In genomic region chr14:105490318-105490571, GRCh38 we compare ENCODE assay signal across 8 cellular contexts. TPM values are rescaled to one million over a fixed set of nuclear protein-coding genes. Genes with fewer than 3 reads are reported as not detected.
DNase-seq lines count a peak whose midpoint lies in the region; ATAC-seq lines count a peak whose summit lies in the region.

No MANE protein-coding gene starts in this region.

- no CpG with 5 or more reads among the region's 31 CpGs for WGBS in neuronal stem cell (ENCODE audit: extremely low coverage in 2 of 2, insufficient read length in 2 of 2, insufficient replicate concordance in 1 of 2), 2 donors

- H3K27ac ChIP-seq in Karpas-422 (ENCODE audit: low read length) = peak overlapping the region; percentile 81
- peak overlapping the region; percentile 96 for H3K27ac ChIP-seq in neuronal stem cell (replicated peaks; ENCODE audit: low read length)

- H2BK12ac ChIP-seq in neuronal stem cell (ENCODE audit: low read length) = no peak overlapping the region

- DNase-seq in activated T-cell treated with anti-CD3 and anti-CD28 coated beads, Interleukin-2, amount 50 U/mL, for 4 hours = peak; percentile 24
- DNase-seq in activated T-cell treated with anti-CD3 and anti-CD28 coated beads, Interleukin-2, amount 50 U/mL, for 48 hours = no peak
- DNase-seq in Karpas-422 = no peak
- no peak for DNase-seq in neuronal stem cell (ENCODE audit: low spot score)
- DNase-seq in OCI-M1 (lab: John Stamatoyannopoulos, UW) = no peak
- DNase-seq in effector CD8-positive, alpha-beta T cell (lab: John Stamatoyannopoulos, UW) = no peak
- DNase-seq in COLO668 (lab: John Stamatoyannopoulos, UW; ENCODE audit: unreplicated experiment) = no peak

- no peaks in the 10 kb centered on the region for H3K9me2 ChIP-seq in Karpas-422 (replicated peaks; ENCODE audit: insufficient read depth, low read length)

- H3K4me1 Mint-ChIP-seq in activated T-cell treated with anti-CD3 and anti-CD28 coated beads, Interleukin-2, amount 50 U/mL, for 4 hours (ENCODE audit: low read depth) = peaks cover 32% of the 10 kb centered on the region

- peak overlapping the region; percentile 81 for H2BK120ac ChIP-seq in neuronal stem cell (ENCODE audit: low read depth, low read length)

- no peaks in the 10 kb centered on the region for H3K27me3 ChIP-seq in Karpas-422 (ENCODE audit: low read length)
- H3K27me3 ChIP-seq in endocrine pancreas (ENCODE audit: control insufficient read depth, insufficient read depth, low read length) = no peaks in the 10 kb centered on the region
- H3K27me3 ChIP-seq in neuronal stem cell (ENCODE audit: control insufficient read depth in 3 of 3, insufficient read depth in 3 of 3, low read depth in 1 of 3, low read length in 3 of 3) = peaks cover 0 to 20% (median 4%) of the 10 kb centered on the region in 3 experiments

- no peaks in the 10 kb centered on the region for H3K9me3 Mint-ChIP-seq in activated T-cell treated with anti-CD3 and anti-CD28 coated beads, Interleukin-2, amount 50 U/mL, for 4 hours

- peak overlapping the region; percentile 95 for H3K9ac ChIP-seq in Karpas-422 (ENCODE audit: low read length)
- H3K9ac ChIP-seq in endocrine pancreas (ENCODE audit: control insufficient read depth, insufficient read depth, low read length) = peak overlapping the region; percentile 56
- H3K9ac ChIP-seq in neuronal stem cell (ENCODE audit: low read depth, low read length, poor library complexity) = peak overlapping the region; percentile 84

- H3K4me2 ChIP-seq in Karpas-422 (ENCODE audit: low read depth, low read length, poor library complexity, severe bottlenecking) (peak overlapping the region; percentile 98), neuronal stem cell (ENCODE audit: insufficient read depth, low read length, poor library complexity, severe bottlenecking) (peak overlapping the region; percentile 98)

- H2BK15ac ChIP-seq in neuronal stem cell (ENCODE audit: low read length) = peak overlapping the region; percentile 97

- peaks cover 17% of the 10 kb centered on the region for H3K79me1 ChIP-seq in neuronal stem cell (ENCODE audit: low read depth, low read length)

- H3K4me1 ChIP-seq in Karpas-422 (ENCODE audit: low read length) = peaks cover 56% of the 10 kb centered on the region
- H3K4me1 ChIP-seq in endocrine pancreas (ENCODE audit: control insufficient read depth, insufficient read depth, low read length) = no peaks in the 10 kb centered on the region
- H3K4me1 ChIP-seq in neuronal stem cell (ENCODE audit: control insufficient read depth in 2 of 2, insufficient read depth in 1 of 2, low read depth in 1 of 2, low read length in 2 of 2) = peaks cover 25 to 28% of the 10 kb centered on the region in 2 donors

- no peak overlapping the region for H4K91ac ChIP-seq in neuronal stem cell (ENCODE audit: low read depth, low read length, poor library complexity)

- no peaks in the 10 kb centered on the region for H3K9me3 ChIP-seq in Karpas-422 (ENCODE audit: low read length)
- H3K9me3 ChIP-seq in endocrine pancreas (ENCODE audit: control insufficient read depth, low read length) = no peaks in the 10 kb centered on the region
- H3K9me3 ChIP-seq in neuronal stem cell (replicated peaks in 1 of 2; ENCODE audit: control insufficient read depth in 2 of 2, insufficient read depth in 1 of 2, low read depth in 1 of 2, low read length in 2 of 2) = no peaks in the 10 kb centered on the region

- peak overlapping the region; percentile 81 for H3K4me3 Mint-ChIP-seq in activated T-cell treated with anti-CD3 and anti-CD28 coated beads, Interleukin-2, amount 50 U/mL, for 4 hours

- peak; percentile 4 to 6 for ATAC-seq in activated T-cell treated with anti-CD3 and anti-CD28 coated beads, Interleukin-2, amount 50 U/mL, for 4 hours

- peak overlapping the region; percentile 21 for H3K14ac ChIP-seq in neuronal stem cell (ENCODE audit: low read length)

- peaks cover 8% of the 10 kb centered on the region for H3K79me2 ChIP-seq in Karpas-422 (ENCODE audit: low read length)

- no peak overlapping the region for H4K8ac ChIP-seq in neuronal stem cell (ENCODE audit: low read depth, low read length)

- peak overlapping the region; percentile 94; the same call in 1 of the 2 replicates for H2AFZ ChIP-seq in Karpas-422 (ENCODE audit: low read length)
- peak overlapping the region; percentile 98 for H2AFZ ChIP-seq in neuronal stem cell (ENCODE audit: low read length)

- H3K4me3 ChIP-seq in Karpas-422 (ENCODE audit: low read length) = peak overlapping the region; percentile 94
- H3K4me3 ChIP-seq in endocrine pancreas (ENCODE audit: control insufficient read depth, insufficient read depth, low read length) = no peak overlapping the region
- peak overlapping the region; percentile 68 to 81 for H3K4me3 ChIP-seq in neuronal stem cell (ENCODE audit: low read length in 2 of 2)

- H2BK5ac ChIP-seq in neuronal stem cell (ENCODE audit: low read length) = peak overlapping the region; percentile 96

- no peak overlapping the region for H3K23ac ChIP-seq in neuronal stem cell (ENCODE audit: low read depth, low read length, poor library complexity)

- H3K36me3 ChIP-seq in Karpas-422 (ENCODE audit: insufficient read depth, low read length) = no peaks in the 10 kb centered on the region
- H3K36me3 ChIP-seq in endocrine pancreas (ENCODE audit: control insufficient read depth, insufficient read depth, low read length) = no peaks in the 10 kb centered on the region
- peaks cover 2 to 11% of the 10 kb centered on the region in 2 donors for H3K36me3 ChIP-seq in neuronal stem cell (replicated peaks in 1 of 2; ENCODE audit: control insufficient read depth in 2 of 2, insufficient read depth in 2 of 2, low read length in 2 of 2)

- H3K4ac ChIP-seq in neuronal stem cell (ENCODE audit: low read length) = peak overlapping the region; percentile 37

- H3K18ac ChIP-seq in neuronal stem cell (ENCODE audit: low read length) = peak overlapping the region; percentile 98

- peak overlapping the region; percentile 98 for H2AK5ac ChIP-seq in neuronal stem cell (ENCODE audit: low read depth, low read length)

- H3K27me3 Mint-ChIP-seq in activated T-cell treated with anti-CD3 and anti-CD28 coated beads, Interleukin-2, amount 50 U/mL, for 4 hours (ENCODE audit: low read depth) = no peaks in the 10 kb centered on the region

- no peaks in the 10 kb centered on the region for H3K36me3 Mint-ChIP-seq in activated T-cell treated with anti-CD3 and anti-CD28 coated beads, Interleukin-2, amount 50 U/mL, for 4 hours (ENCODE audit: insufficient read depth)

- H4K20me1 ChIP-seq in Karpas-422 (ENCODE audit: insufficient read depth, low read depth, low read length) = peaks cover 24% of the 10 kb centered on the region

RNA-seq across cellular contexts. Expression of gene TEDC1, which starts 0.8 kb away (rescaled TPM):
- 10 to 100 TPM; 53.7 to 58.7 (median 57.8) TPM for total RNA-seq in activated T-cell treated with anti-CD3 and anti-CD28 coated beads, Interleukin-2, amount 50 U/mL, for 4 hours
- total RNA-seq in Karpas-422 (2014; rRNA removed; shearing (Covaris generic); ENCODE audit: low replicate concordance) = 9.8 and 35.6 TPM in 2 replicates
- 13.4 TPM for polyA plus RNA-seq in neuronal stem cell (2013, experiment 1 of 2)
- polyA plus RNA-seq in neuronal stem cell (2013, experiment 2 of 2) = 11.7 TPM

RNA-seq across cellular contexts. Expression of gene CRIP1, which starts 3.6 kb away (rescaled TPM):
- 10 to 100 TPM; 24.9 to 43.9 (median 33.5) TPM for total RNA-seq in activated T-cell treated with anti-CD3 and anti-CD28 coated beads, Interleukin-2, amount 50 U/mL, for 4 hours
- total RNA-seq in Karpas-422 (2014; rRNA removed; shearing (Covaris generic); ENCODE audit: low replicate concordance) = 140 and 285 TPM in 2 replicates
- 98.0 TPM for polyA plus RNA-seq in neuronal stem cell (2013, experiment 1 of 2)
- polyA plus RNA-seq in neuronal stem cell (2013, experiment 2 of 2) = 93.7 TPM

RNA-seq across cellular contexts. Expression of gene CRIP2, which starts 15.6 kb away (rescaled TPM):
- 1 to 10 TPM in 1 of 3 donors, under 1 TPM in 2; 0.90 to 1.4 (median 0.91) TPM for total RNA-seq in activated T-cell treated with anti-CD3 and anti-CD28 coated beads, Interleukin-2, amount 50 U/mL, for 4 hours
- 0.45 TPM in 1 of 2 replicates, not detected in the other for total RNA-seq in Karpas-422 (2014; rRNA removed; shearing (Covaris generic); ENCODE audit: low replicate concordance)
- polyA plus RNA-seq in neuronal stem cell (2013, experiment 1 of 2) = 16.9 TPM
- polyA plus RNA-seq in neuronal stem cell (2013, experiment 2 of 2) = 15.2 TPM

RNA-seq across cellular contexts. Expression of gene TMEM121, which starts 36.1 kb away (rescaled TPM):
- total RNA-seq in activated T-cell treated with anti-CD3 and anti-CD28 coated beads, Interleukin-2, amount 50 U/mL, for 4 hours = 10 to 100 TPM; 14.4 to 24.6 (median 19.5) TPM
- 0.18 TPM in 1 of 2 replicates, not detected in the other for total RNA-seq in Karpas-422 (2014; rRNA removed; shearing (Covaris generic); ENCODE audit: low replicate concordance)
- polyA plus RNA-seq in neuronal stem cell (2013, experiment 1 of 2) = 7.2 TPM
- 6.3 TPM for polyA plus RNA-seq in neuronal stem cell (2013, experiment 2 of 2)
